Comparison of ENCODE assay signal across 8 cellular contexts in genomic region chr7:135211179-135211945, GRCh38. TPM values are rescaled to one million over a fixed set of nuclear protein-coding genes. Genes with fewer than 3 reads are reported as not detected.
DNase-seq lines count a peak whose midpoint lies in the region; ATAC-seq and TF ChIP-seq lines count a peak whose summit lies in the region.

WDR91 (minus strand) TSS chr7:135211526; CDS start chr7:135211502, 24 bp downstream.

- H3K9me3 ChIP-seq in thoracic aorta = no peaks in the 10 kb centered on the region

- no peaks in the 10 kb centered on the region for H3K27me3 Mint-ChIP-seq in activated naive CD4-positive, alpha-beta T cell treated with anti-CD3 and anti-CD28 coated beads, Interleukin-2, amount 50 U/mL, for 24 hours
- H3K27me3 Mint-ChIP-seq in osteocyte (ENCODE audit: unreplicated experiment) = no peaks in the 10 kb centered on the region

- H3K4me1 ChIP-seq in thoracic aorta (ENCODE audit: control insufficient read depth in 1 of 2, low read depth in 2 of 2) = peaks cover 12 to 43% of the 10 kb centered on the region in 2 donors

- no peaks in the 10 kb centered on the region for H3K9me3 Mint-ChIP-seq in activated naive CD4-positive, alpha-beta T cell treated with anti-CD3 and anti-CD28 coated beads, Interleukin-2, amount 50 U/mL, for 24 hours
- no peaks in the 10 kb centered on the region for H3K9me3 Mint-ChIP-seq in osteocyte (ENCODE audit: unreplicated experiment)

- H3K4me1 Mint-ChIP-seq in activated naive CD4-positive, alpha-beta T cell treated with anti-CD3 and anti-CD28 coated beads, Interleukin-2, amount 50 U/mL, for 24 hours = peaks cover 45% of the 10 kb centered on the region
- H3K4me1 Mint-ChIP-seq in osteocyte (ENCODE audit: unreplicated experiment) = peaks cover 7% of the 10 kb centered on the region

- peaks cover 3% of the 10 kb centered on the region for H3K36me3 Mint-ChIP-seq in activated naive CD4-positive, alpha-beta T cell treated with anti-CD3 and anti-CD28 coated beads, Interleukin-2, amount 50 U/mL, for 24 hours
- peaks cover under 1% of the 10 kb centered on the region for H3K36me3 Mint-ChIP-seq in osteocyte (ENCODE audit: unreplicated experiment)

- H3K4me3 Mint-ChIP-seq in activated naive CD4-positive, alpha-beta T cell treated with anti-CD3 and anti-CD28 coated beads, Interleukin-2, amount 50 U/mL, for 24 hours = peak within 1 kb of the TSS; percentile 97
- H3K4me3 Mint-ChIP-seq in osteocyte (ENCODE audit: unreplicated experiment) = peak within 1 kb of the TSS; percentile 95

- peak within 1 kb of the TSS; percentile 94 to 96 for H3K27ac ChIP-seq in thoracic aorta

- H3K27ac Mint-ChIP-seq in activated naive CD4-positive, alpha-beta T cell treated with anti-CD3 and anti-CD28 coated beads, Interleukin-2, amount 50 U/mL, for 24 hours = peak within 1 kb of the TSS; percentile 98
- H3K27ac Mint-ChIP-seq in osteocyte (ENCODE audit: unreplicated experiment) = peak within 1 kb of the TSS; percentile 94

- DNase-seq in GM12864 (ENCODE audit: low read depth) (peak; percentile 62), NCI-H1092 treated with DMSO at 0.1 percent for 48 hours (lab: John Stamatoyannopoulos, UW) (peak; percentile 94), glomerular visceral epithelial cell (ENCODE audit: extremely low spot score) (peak; percentile 96), osteocyte (ENCODE audit: extremely low spot score, unreplicated experiment) (peak; percentile 98), thoracic aorta (ENCODE audit: low spot score) (peak; percentile 78)

- H3K27me3 ChIP-seq in thoracic aorta (replicated peaks; ENCODE audit: insufficient read depth) = no peaks in the 10 kb centered on the region

- no peaks in the 10 kb centered on the region for H3K36me3 ChIP-seq in thoracic aorta

- peak; percentile 4 for TF ChIP-seq CTCF in GM12864 (IDR thresholded peaks at IDR 0.05; ENCODE audit: low read depth, low read length, missing control alignments)
- no peak for TF ChIP-seq CTCF in osteocyte (IDR thresholded peaks at IDR 0.05)
- peak; percentile 18 for TF ChIP-seq CTCF in thoracic aorta (IDR thresholded peaks at IDR 0.05)

- peak within 1 kb of the TSS; percentile 88 for H3K4me3 ChIP-seq in GM12864 (ENCODE audit: low read depth, low read length)
- peak within 1 kb of the TSS; percentile 89 for H3K4me3 ChIP-seq in thoracic aorta

- peak; percentile 83 for ATAC-seq in HG02642 (IDR thresholded peaks at IDR 0.05; ENCODE audit: poor library complexity, unreplicated experiment)
- peak; percentile 93 for ATAC-seq in SK-N-SH treated with all-trans-retinoic acid at 6 μM for 48 hours
- peak; percentile 85 for ATAC-seq in thoracic aorta (ENCODE audit: insufficient number of reproducible peaks, low FRiP score, low read depth)

TF ChIP-seq in SK-N-SH treated with all-trans-retinoic acid at 6 μM for 48 hours, 23 proteins besides CTCF, POLR2A, EP300 and RAD21:
- TF ChIP-seq TSHZ2 (CRISPR knock-in tag; IDR thresholded peaks at IDR 0.05) (peak; percentile 50; the same call in 1 of the 2 replicates), OSR1 (CRISPR knock-in tag; IDR thresholded peaks at IDR 0.05) (no peak), PATZ1 (CRISPR knock-in tag; IDR thresholded peaks at IDR 0.05; ENCODE audit: borderline replicate concordance) (no peak)
TF ChIP-seq in SK-N-SH treated with all-trans-retinoic acid at 6 μM for 48 hours: peak in this region for 1.

RNA-seq across cellular contexts. Expression of gene WDR91, which starts in this region (rescaled TPM):
- total RNA-seq in osteocyte (10.8 and 11.1 TPM in 2 replicates), thoracic aorta (10 to 100 TPM; 36.2 to 78.3 TPM)

Comparison
In these comparisons a context has a peak if more than half of its experiments do, and no peak if none do; other contexts are left out.
1. Peak in every context shown above with its lines: DNase-seq, ATAC-seq, H3K4me3 ChIP-seq and H3K27ac ChIP-seq.